ENCODE assay signal across 10 cellular contexts in the genomic region with DNA sequence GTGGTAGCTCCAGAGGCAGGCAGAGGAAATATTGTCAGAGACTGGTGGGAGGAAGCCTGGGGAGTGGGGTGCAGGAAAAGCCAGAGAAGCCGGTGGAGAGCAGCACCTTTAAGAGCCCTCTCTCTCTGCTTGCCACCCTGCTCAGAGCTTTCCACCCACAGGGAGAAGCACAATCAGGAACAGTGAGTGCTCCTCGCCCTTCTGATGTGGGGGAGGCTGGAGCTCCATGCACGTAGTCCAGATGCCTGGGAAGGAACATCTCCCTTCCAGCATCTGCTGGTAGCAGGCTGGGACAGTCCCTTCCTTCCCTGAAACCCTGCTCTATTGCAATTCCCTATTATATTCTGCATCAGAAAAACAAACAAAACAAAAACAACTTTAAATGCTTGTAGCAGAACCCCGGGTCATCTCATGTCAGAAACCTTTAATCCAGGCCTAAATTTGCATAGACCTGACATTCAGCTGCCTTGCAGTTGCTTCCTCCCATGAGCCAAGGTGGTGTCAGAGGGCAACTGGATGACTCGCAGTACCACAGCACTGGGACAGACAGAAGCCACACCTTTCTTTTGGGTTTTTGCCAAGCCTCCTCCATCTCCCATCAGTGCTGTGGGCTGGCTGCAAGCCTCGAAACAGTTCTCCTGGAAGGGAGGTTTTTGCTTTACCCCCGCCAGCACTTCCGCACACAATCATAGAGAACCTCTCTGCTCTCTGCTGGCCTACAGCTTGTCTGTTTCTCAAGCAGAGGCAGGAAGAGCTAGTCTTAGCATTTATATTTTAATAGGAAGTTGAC. TPM values are rescaled to one million over a fixed set of nuclear protein-coding genes. Genes with fewer than 3 reads are reported as not detected.
A peak's percentile ranks its signal among the peaks of the same experiment; 100 is the strongest.
DNase-seq lines count a peak whose midpoint lies in the region; ATAC-seq and TF ChIP-seq lines count a peak whose summit lies in the region.
"Had no signal": no experiment of that assay in that cellular context is flagged by ENCODE, and none has a peak within 500 bp of the region (broad histone marks: within the 10 kb centered on the region; RNA-seq: fewer than 3 reads in every experiment).

No MANE protein-coding gene starts in this region.

- peaks cover 7% of the 10 kb centered on the region for H3K4me1 Mint-ChIP-seq in stimulated activated naive CD8-positive, alpha-beta T cell treated with anti-CD3 and anti-CD28 coated beads, Interleukin-15, amount 100 ng/mL, for 72 hours
- H3K4me1 Mint-ChIP-seq in Calu3 (ENCODE audit: low read depth, unreplicated experiment) = no peaks in the 10 kb centered on the region
- H3K4me1 Mint-ChIP-seq: CD8-positive, alpha-beta memory T cell; central memory CD8-positive, alpha-beta T cell had no signal

- TF ChIP-seq CTCF in Calu3 (IDR thresholded peaks at IDR 0.05; ENCODE audit: unreplicated experiment) = no peak

- H3K36me3 Mint-ChIP-seq in activated naive CD4-positive, alpha-beta T cell treated with anti-CD3 and anti-CD28 coated beads, Interleukin-2, amount 50 U/mL, for 72 hours = no peaks in the 10 kb centered on the region
- H3K36me3 Mint-ChIP-seq in Calu3 (ENCODE audit: insufficient read depth, unreplicated experiment) = peaks cover 47% of the 10 kb centered on the region

- H3K27me3 Mint-ChIP-seq in stimulated activated naive CD8-positive, alpha-beta T cell treated with anti-CD3 and anti-CD28 coated beads, Interleukin-15, amount 100 ng/mL, for 72 hours = no peaks in the 10 kb centered on the region
- H3K27me3 Mint-ChIP-seq in Calu3 (ENCODE audit: unreplicated experiment) = no peaks in the 10 kb centered on the region
- H3K27me3 Mint-ChIP-seq: CD8-positive, alpha-beta memory T cell; central memory CD8-positive, alpha-beta T cell had no signal

- TF ChIP-seq POLR2A in erythroblast (IDR thresholded peaks at IDR 0.05; ENCODE audit: low read length) = no peak

- intact Hi-C loops in Calu3 (cut with micrococcal nuclease; ENCODE audit: unreplicated experiment) = no loop called here

- DNase-seq in activated naive CD4-positive, alpha-beta T cell treated with anti-CD3 and anti-CD28 coated beads, Interleukin-2, amount 50 U/mL, for 72 hours (ENCODE audit: low spot score in 2 of 2) = peak in 1 of 2 donors; percentile 22
- no peak for DNase-seq in activated naive CD4-positive, alpha-beta T cell treated with anti-CD3 and anti-CD28 coated beads, Interleukin-2, amount 50 U/mL, for 16 hours
- peak; percentile 74 for DNase-seq in RKO (ENCODE audit: low spot score)
- peak; percentile 89 to 93 for DNase-seq in erythroblast (lab: John Stamatoyannopoulos, UW)
- DNase-seq in stimulated activated naive CD8-positive, alpha-beta T cell treated with anti-CD3 and anti-CD28 coated beads, Interleukin-15, amount 100 ng/mL, for 72 hours = no peak
- no peak for DNase-seq in Calu3
- DNase-seq: CD8-positive, alpha-beta memory T cell had no signal

- no peaks in the 10 kb centered on the region for H3K9me3 Mint-ChIP-seq in activated naive CD4-positive, alpha-beta T cell treated with anti-CD3 and anti-CD28 coated beads, Interleukin-2, amount 50 U/mL, for 72 hours
- no peaks in the 10 kb centered on the region for H3K9me3 Mint-ChIP-seq in stimulated activated naive CD8-positive, alpha-beta T cell treated with anti-CD3 and anti-CD28 coated beads, Interleukin-15, amount 100 ng/mL, for 72 hours
- no peaks in the 10 kb centered on the region for H3K9me3 Mint-ChIP-seq in Calu3 (ENCODE audit: low read depth, unreplicated experiment)
- H3K9me3 Mint-ChIP-seq: CD8-positive, alpha-beta memory T cell; central memory CD8-positive, alpha-beta T cell had no signal

- peak overlapping the region in 1 of 2 donors; percentile 50 for H3K27ac Mint-ChIP-seq in activated naive CD4-positive, alpha-beta T cell treated with anti-CD3 and anti-CD28 coated beads, Interleukin-2, amount 50 U/mL, for 72 hours
- H3K27ac Mint-ChIP-seq in stimulated activated naive CD8-positive, alpha-beta T cell treated with anti-CD3 and anti-CD28 coated beads, Interleukin-15, amount 100 ng/mL, for 72 hours = no peak overlapping the region
- no peak overlapping the region for H3K27ac Mint-ChIP-seq in Calu3 (ENCODE audit: unreplicated experiment)
- H3K27ac Mint-ChIP-seq: CD8-positive, alpha-beta memory T cell had no signal

- peak; percentile 80 to 90 for ATAC-seq in activated naive CD4-positive, alpha-beta T cell treated with anti-CD3 and anti-CD28 coated beads, Interleukin-2, amount 50 U/mL, for 72 hours
- ATAC-seq in stimulated activated naive CD8-positive, alpha-beta T cell treated with anti-CD3 and anti-CD28 coated beads, Interleukin-15, amount 100 ng/mL, for 72 hours = peak; percentile 59
- ATAC-seq in GM21526 (IDR thresholded peaks at IDR 0.05; ENCODE audit: low FRiP score, unreplicated experiment) = no peak
- no peak for ATAC-seq in GM21717 (IDR thresholded peaks at IDR 0.05; ENCODE audit: unreplicated experiment)

- no peak overlapping the region for H3K4me3 Mint-ChIP-seq in stimulated activated naive CD8-positive, alpha-beta T cell treated with anti-CD3 and anti-CD28 coated beads, Interleukin-15, amount 100 ng/mL, for 72 hours
- no peak overlapping the region for H3K4me3 Mint-ChIP-seq in Calu3 (ENCODE audit: low read depth, unreplicated experiment)
- H3K4me3 Mint-ChIP-seq: central memory CD8-positive, alpha-beta T cell had no signal

- BruUV-seq in Calu3 (replicated peaks; lab: Mats Ljungman, UMichigan) = no TSS peak

- CTCF ChIA-PET in Calu3 (lab: Charles Lee) = interaction anchor here (0.8 kb wide), 1 partner anchor 10 kb away, joined by 3 read pairs; no protein-coding TSS in a partner anchor

RNA-seq across cellular contexts. Expression of gene AVPI1, which starts 13.1 kb away (rescaled TPM):
- total RNA-seq in activated naive CD4-positive, alpha-beta T cell treated with anti-CD3 and anti-CD28 coated beads, Interleukin-2, amount 50 U/mL, for 72 hours = 1 to 10 TPM; 2.2 to 2.8 TPM
- 16.9 and 25.6 TPM in 2 replicates for total RNA-seq in Calu3 (2022)

RNA-seq across cellular contexts. Expression of gene PI4K2A, which starts 33.5 kb away (rescaled TPM):
- 10 to 100 TPM in 1 of 2 donors, 1 to 10 TPM in 1; 9.7 to 13.6 TPM for total RNA-seq in activated naive CD4-positive, alpha-beta T cell treated with anti-CD3 and anti-CD28 coated beads, Interleukin-2, amount 50 U/mL, for 72 hours
- 12.6 and 13.0 TPM in 2 replicates for total RNA-seq in Calu3 (2022)

RNA-seq across cellular contexts. Expression of gene MARVELD1, which starts 39.6 kb away (rescaled TPM):
- total RNA-seq in activated naive CD4-positive, alpha-beta T cell treated with anti-CD3 and anti-CD28 coated beads, Interleukin-2, amount 50 U/mL, for 72 hours = 1 to 10 TPM in 1 of 2 donors, under 1 TPM in 1; 0.57 to 7.1 TPM
- total RNA-seq in Calu3 (2022) = 18.1 and 20.2 TPM in 2 replicates

RNA-seq across cellular contexts. Expression of gene MORN4, which starts 40.6 kb away (rescaled TPM):
- 1 to 10 TPM; 1.1 to 6.0 TPM for total RNA-seq in activated naive CD4-positive, alpha-beta T cell treated with anti-CD3 and anti-CD28 coated beads, Interleukin-2, amount 50 U/mL, for 72 hours
- 5.5 and 6.2 TPM in 2 replicates for total RNA-seq in Calu3 (2022)

Comparison
In these comparisons a context has a peak if more than half of its experiments do, and no peak if none do; other contexts are left out.
1. ATAC-seq: peak in activated naive CD4-positive, alpha-beta T cell treated with anti-CD3 and anti-CD28 coated beads, Interleukin-2, amount 50 U/mL, for 72 hours (2 of 2) and stimulated activated naive CD8-positive, alpha-beta T cell treated with anti-CD3 and anti-CD28 coated beads, Interleukin-15, amount 100 ng/mL, for 72 hours (single experiment); none in GM21526 (single experiment) and GM21717 (single experiment).
2. DNase-seq: peak in RKO (single experiment) and erythroblast (2 of 2); none in activated naive CD4-positive, alpha-beta T cell treated with anti-CD3 and anti-CD28 coated beads, Interleukin-2, amount 50 U/mL, for 16 hours (single experiment), stimulated activated naive CD8-positive, alpha-beta T cell treated with anti-CD3 and anti-CD28 coated beads, Interleukin-15, amount 100 ng/mL, for 72 hours (0 of 2) and Calu3 (single experiment).